8 cellular contexts compared by ENCODE assay signal in the genomic region with DNA sequence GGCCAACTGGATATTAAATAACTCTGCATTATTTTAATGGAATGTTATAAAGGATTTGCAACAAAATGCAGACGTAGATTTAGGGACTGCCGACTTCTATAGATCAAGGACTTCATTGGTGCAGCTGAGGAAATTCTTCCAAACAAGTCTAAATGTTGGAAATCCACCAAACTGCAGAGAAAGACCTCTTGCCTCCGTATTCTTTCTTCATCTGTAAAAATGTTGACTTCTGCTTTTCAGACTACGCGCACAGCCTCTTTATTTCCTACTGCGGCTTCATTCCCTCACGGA. TPM values are rescaled to one million over a fixed set of nuclear protein-coding genes. Genes with fewer than 3 reads are reported as not detected.
DNase-seq lines count a peak whose midpoint lies in the region; ATAC-seq, FAIRE-seq and TF ChIP-seq lines count a peak whose summit lies in the region.

No MANE protein-coding gene starts in this region.

- peaks cover 49% of the 10 kb centered on the region for H3K4me1 ChIP-seq in left ventricle myocardium inferior
- no peaks in the 10 kb centered on the region; the same call in 1 of the 2 replicates for H3K4me1 ChIP-seq in GM12878 (ENCODE audit: control insufficient read depth, insufficient read depth, low read length)
- H3K4me1 ChIP-seq in mesenchymal stem cell (ENCODE audit: control insufficient read depth, insufficient read depth, low read depth, low read length), result peaks cover 5% of the 10 kb centered on the region
- H3K4me1 ChIP-seq in aorta (ENCODE audit: control insufficient read depth in 1 of 2, insufficient read depth in 2 of 2, low read length in 2 of 2), result no peaks in the 10 kb centered on the region

- H3K27ac ChIP-seq in left ventricle myocardium inferior (replicated peaks) (peak overlapping the region; percentile 99), GM12878 (ENCODE audit: control insufficient read depth, insufficient read depth) (peak overlapping the region; percentile 63), mesenchymal stem cell (ENCODE audit: low read length, poor library complexity, severe bottlenecking) (peak overlapping the region; percentile 90), aorta (ENCODE audit: low read depth in 1 of 2, low read length in 2 of 2) (peak overlapping the region; percentile 60 to 67)

- H2BK15ac ChIP-seq in mesenchymal stem cell (ENCODE audit: low read depth, poor library complexity, severe bottlenecking), result no peak overlapping the region

- peak overlapping the region; percentile 96 for H2BK5ac ChIP-seq in mesenchymal stem cell (ENCODE audit: low read depth, low read length, poor library complexity, severe bottlenecking)

- H3K9me3 ChIP-seq in left ventricle myocardium inferior (replicated peaks) (no peaks in the 10 kb centered on the region), GM12878 (replicated peaks; ENCODE audit: control insufficient read depth, insufficient read depth, low read length) (no peaks in the 10 kb centered on the region), mesenchymal stem cell (ENCODE audit: control insufficient read depth, low read length) (no peaks in the 10 kb centered on the region), aorta (ENCODE audit: control insufficient read depth, low read length) (no peaks in the 10 kb centered on the region)

- H3K36me3 ChIP-seq in left ventricle myocardium inferior, result no peaks in the 10 kb centered on the region
- H3K36me3 ChIP-seq in GM12878 (ENCODE audit: control insufficient read depth in 2 of 2, insufficient read depth in 2 of 2, low read length in 1 of 2), result no peaks in the 10 kb centered on the region
- no peaks in the 10 kb centered on the region for H3K36me3 ChIP-seq in mesenchymal stem cell (ENCODE audit: control insufficient read depth in 1 of 2, insufficient read depth in 2 of 2, low read depth in 1 of 2, low read length in 2 of 2)
- H3K36me3 ChIP-seq in aorta (ENCODE audit: control insufficient read depth in 1 of 2, insufficient read depth in 2 of 2, low read length in 1 of 2), result no peaks in the 10 kb centered on the region

- no peak for TF ChIP-seq EP300 in GM12878 (IDR thresholded peaks at IDR 0.05; ENCODE audit: borderline replicate concordance in 1 of 2, control insufficient read depth in 1 of 2, low read depth in 2 of 2, low read length in 2 of 2)

- peak overlapping the region; percentile 98 for H4K8ac ChIP-seq in mesenchymal stem cell (ENCODE audit: low read length)

- no peaks in the 10 kb centered on the region for H3K27me3 ChIP-seq in left ventricle myocardium inferior (ENCODE audit: low read depth)
- no peaks in the 10 kb centered on the region for H3K27me3 ChIP-seq in GM12878 (replicated peaks in 1 of 2; ENCODE audit: control insufficient read depth in 2 of 2, insufficient read depth in 2 of 2, low read length in 1 of 2)
- no peaks in the 10 kb centered on the region for H3K27me3 ChIP-seq in mesenchymal stem cell (ENCODE audit: control insufficient read depth in 1 of 2, insufficient read depth in 1 of 2, low read length in 2 of 2)
- no peaks in the 10 kb centered on the region for H3K27me3 ChIP-seq in aorta (ENCODE audit: control insufficient read depth in 1 of 2, insufficient read depth in 2 of 2, low read length in 1 of 2)

- H2AFZ ChIP-seq in GM12878 (ENCODE audit: control insufficient read depth, low read depth, low read length), result peak overlapping the region; percentile 85
- H2AFZ ChIP-seq in mesenchymal stem cell (ENCODE audit: low read depth, low read length), result peak overlapping the region; percentile 60

- H2BK120ac ChIP-seq in mesenchymal stem cell (ENCODE audit: low read depth, low read length), result no peak overlapping the region

- SMC1A ChIA-PET in GM12878 (lab: Charles Lee; ENCODE audit: uncharacterized antibody, unreplicated experiment), result interaction anchor here (1.3 kb wide), 1 partner anchor 160 kb away, joined by 3 read pairs; no protein-coding TSS in a partner anchor

- no peak for TF ChIP-seq CTCF in left ventricle myocardium inferior (IDR thresholded peaks at IDR 0.05; ENCODE audit: borderline replicate concordance)
- TF ChIP-seq CTCF in GM12878 (IDR thresholded peaks at IDR 0.05 in 2 of 3, conservative IDR thresholded peaks at IDR 0.05 in 1 of 3; ENCODE audit: control insufficient read depth in 2 of 3, extremely low read depth in 1 of 3, insufficient read depth in 1 of 3, low read depth in 3 of 3, low read length in 3 of 3), result no peak

- FAIRE-seq in GM12878 (lab: Jason Lieb, UNC), result peak; percentile 23
- FAIRE-seq in urothelium cell line (lab: Jason Lieb, UNC), result no peak

- peaks cover 2% of the 10 kb centered on the region for H3K79me1 ChIP-seq in mesenchymal stem cell (replicated peaks; ENCODE audit: low read length, poor library complexity, severe bottlenecking)

- POLR2A ChIA-PET in GM12878 (lab: Charles Lee), result no interaction called here

- in situ Hi-C loops in GM12878 (cut with MboI), result no loop called here

- TF ChIP-seq RAD21 in GM12878 (IDR thresholded peaks at IDR 0.05; ENCODE audit: insufficient read depth, low read depth, low read length), result no peak

- no peak for ATAC-seq in left ventricle myocardium superior
- no peak for ATAC-seq in GM12878
- no peak for ATAC-seq in aorta (ENCODE audit: low FRiP score)

- H3K4me3 ChIP-seq in left ventricle myocardium inferior, result peak overlapping the region; percentile 91
- peak overlapping the region; percentile 70 for H3K4me3 ChIP-seq in GM12878
- H3K4me3 ChIP-seq in mesenchymal stem cell (ENCODE audit: insufficient read depth in 1 of 2, low read depth in 1 of 2, low read length in 2 of 2), result peak overlapping the region; percentile 79 to 87
- peak overlapping the region; percentile 14 to 87 for H3K4me3 ChIP-seq in aorta (ENCODE audit: low read length in 2 of 2)

- H3K79me2 ChIP-seq in GM12878 (ENCODE audit: control insufficient read depth, insufficient read depth, low read length), result peaks cover 35% of the 10 kb centered on the region

- CTCF ChIA-PET in GM12878 (lab: Yijun Ruan, JAX), result no interaction called here

- TSS peak; percentile 88 for BruUV-seq in GM12878 (replicated peaks; lab: Mats Ljungman, UMichigan)

- peak overlapping the region; percentile 88 for H3K4me2 ChIP-seq in GM12878 (ENCODE audit: control insufficient read depth, insufficient read depth)
- peak overlapping the region; percentile 71 for H3K4me2 ChIP-seq in mesenchymal stem cell (ENCODE audit: low read length, poor library complexity, severe bottlenecking)

- peak overlapping the region; percentile 65 to 83 for H3K4ac ChIP-seq in mesenchymal stem cell (ENCODE audit: low read depth in 1 of 2, low read length in 2 of 2)

- WGBS in GM12878 (ENCODE audit: insufficient coverage, insufficient replicate concordance, low lambda C conversion rate, missing lambda C conversion rate), result 2% methylated on average over 7 of the region's 7 CpGs
- 2% methylated on average over 7 of the region's 7 CpGs for WGBS in mesenchymal stem cell
- WGBS in aorta, 2 donors, result 0 to 1% methylated on average over 7 of the region's 7 CpGs

- H3K14ac ChIP-seq in mesenchymal stem cell (ENCODE audit: low read length in 2 of 2), result no peak overlapping the region

- H3K9ac ChIP-seq in GM12878 (ENCODE audit: control insufficient read depth, insufficient read depth, low read length) (peak overlapping the region; percentile 73), mesenchymal stem cell (ENCODE audit: low read length) (peak overlapping the region; percentile 93)

- intact Hi-C loops in left ventricle myocardium inferior (cut with micrococcal nuclease) (no loop called here), left ventricle myocardium superior (cut with micrococcal nuclease) (no loop called here), GM12878 (cut with micrococcal nuclease; ENCODE audit: unreplicated experiment) (loop anchor here (10.0 kb wide), 1 partner anchor 692 kb away; no protein-coding TSS in a partner anchor), aorta (cut with DNase I) (loop anchor here (5.0 to 10.0 kb wide), 5 partner anchors 122 to 688 kb away; a partner anchor contains a TSS)

- no peak overlapping the region for H3K23ac ChIP-seq in mesenchymal stem cell (ENCODE audit: low read length in 2 of 2)

- H4K20me1 ChIP-seq in GM12878 (ENCODE audit: control insufficient read depth, insufficient read depth), result no peaks in the 10 kb centered on the region

- H4K91ac ChIP-seq in mesenchymal stem cell (ENCODE audit: low read length), result no peak overlapping the region

- peak overlapping the region; percentile 94 to 99 for H3K18ac ChIP-seq in mesenchymal stem cell (ENCODE audit: low read depth in 1 of 2, low read length in 2 of 2)

- no peak overlapping the region for H2AK5ac ChIP-seq in mesenchymal stem cell (ENCODE audit: low read length, severe bottlenecking)

- DNase-seq in left ventricle myocardium inferior (no peak), left ventricle myocardium superior (no peak), GM12878 (ENCODE audit: low read depth, low spot score) (no peak), mesenchymal stem cell (no peak), aorta (no peak), urothelium cell line (ENCODE audit: low spot score) (no peak), islet precursor cell (no peak)
- no peak for DNase-seq in NK-92 treated with Interleukin-12 subunit alpha and Interleukin-12 subunit beta, amount 100 ng/mL, for 24 hours (lab: John Stamatoyannopoulos, UW)

- no peak overlapping the region for H2BK12ac ChIP-seq in mesenchymal stem cell (ENCODE audit: low read length in 2 of 2)

- RAD21 ChIA-PET in GM12878 (lab: Charles Lee; ENCODE audit: unreplicated experiment), result interaction anchor here (0.9 kb wide), 1 partner anchor 47 kb away, joined by 3 read pairs; no protein-coding TSS in a partner anchor

- no peak for TF ChIP-seq POLR2A in GM12878 (IDR thresholded peaks at IDR 0.05; ENCODE audit: low read depth, low read length)

RNA-seq across cellular contexts. Expression of a gene that starts 1.5 kb away (rescaled TPM):
- total RNA-seq in left ventricle myocardium inferior (449 TPM), left ventricle myocardium superior (502 TPM), GM12878 (2014; rRNA removed) (43.7 and 46.4 TPM in 2 replicates), GM12878 (2014; rRNA removed; fragmentation: Illumina TruSeq; extraction: Trizol) (47.8 and 52.5 TPM in 2 replicates), GM12878 (2021) (50.7 and 54.5 TPM in 2 replicates), aorta (100 to 1,000 TPM; 149 to 213 TPM)
- 93.7 and 101 TPM in 2 replicates for total RNA-seq in GM12878 (2013; cell fraction: nucleolus; rRNA removed)
- polyA plus RNA-seq in GM12878 (2011; ENCODE audit: low read depth), result 28.6 TPM
- polyA plus RNA-seq in GM12878 (2011; rRNA removed) (62.3 and 68.4 TPM in 2 replicates), GM12878 (2014; fragmentation: Illumina TruSeq; extraction: Trizol) (54.6 and 72.5 TPM in 2 replicates), GM12878 (2014; fragmentation: Nextera tagmentation; extraction: Ambion mirVana) (10 to 100 TPM; 10.7 to 27.1 TPM), GM12878 (2014; rRNA removed) (31.4 and 35.0 TPM in 2 replicates), GM12878 (2016; fragmentation: Nextera tagmentation; extraction: Ambion mirVana) (1 to 10 TPM; 4.7 to 4.8 TPM), aorta (10 to 100 TPM; 27.1 to 30.1 TPM)
- 73.9 and 89.7 TPM in 2 replicates for polyA plus RNA-seq in GM12878 (2011; cell fraction: cytosol; rRNA removed)
- 42.5 and 60.8 TPM in 2 replicates for polyA plus RNA-seq in GM12878 (2011; cell fraction: nucleus; rRNA removed)
- 15.4 and 24.9 TPM in 2 replicates for polyA plus RNA-seq in GM12878 (2012)
- polyA minus RNA-seq in GM12878 (2011; rRNA and poly(A)+ RNA removed), result 203 and 222 TPM in 2 replicates
- polyA minus RNA-seq in GM12878 (2011; cell fraction: cytosol; rRNA and poly(A)+ RNA removed), result 55.9 and 69.2 TPM in 2 replicates
- polyA minus RNA-seq in GM12878 (2011; cell fraction: nucleus; rRNA and poly(A)+ RNA removed), result 55.2 and 80.6 TPM in 2 replicates
- polyA plus RNA-seq in mesenchymal stem cell (2013, experiment 1 of 2), result 92.5 TPM
- polyA plus RNA-seq in mesenchymal stem cell (2013, experiment 2 of 2), result 90.5 TPM

Comparison
In these comparisons a context has a peak if more than half of its experiments do, and no peak if none do; other contexts are left out.
1. intact Hi-C loops: an anchor here in GM12878 (10.0 kb wide) and aorta (5.0 to 10.0 kb wide); none called in left ventricle myocardium inferior and left ventricle myocardium superior.